ENCODE assay signal across 9 cellular contexts in genomic region chr15:39828374-39828931, GRCh38. TPM values are rescaled to one million over a fixed set of nuclear protein-coding genes. Genes with fewer than 3 reads are reported as not detected.
DNase-seq lines count a peak whose midpoint lies in the region; ATAC-seq and TF ChIP-seq lines count a peak whose summit lies in the region.
"Had no signal": no experiment of that assay in that cellular context is flagged by ENCODE, and none has a peak within 500 bp of the region (broad histone marks: within the 10 kb centered on the region; RNA-seq: fewer than 3 reads in every experiment).

No MANE protein-coding gene starts in this region.

- peak; percentile 20 for DNase-seq in NCI-H345 (lab: John Stamatoyannopoulos, UW)
- DNase-seq in NCI-H345 treated with DMSO at 0.1 percent for 48 hours (lab: John Stamatoyannopoulos, UW; ENCODE audit: unreplicated experiment): no peak
- peak; percentile 49 for DNase-seq in RPMI7951 (ENCODE audit: low read depth)
- DNase-seq in foreskin fibroblast: peak; percentile 65 to 80
- DNase-seq in smooth muscle cell of the brain vasculature (ENCODE audit: low read depth, low spot score): peak; percentile 61
- no peak for DNase-seq in activated naive CD4-positive, alpha-beta T cell treated with Interleukin-2 at 50 U/mL for 16 hours
- no peak for DNase-seq in omental fat pad (ENCODE audit: low spot score)
- no peak for DNase-seq in activated T-cell treated with anti-CD3 and anti-CD28 coated beads, Interleukin-2, amount 50 U/mL, for 48 hours

- TF ChIP-seq CTCF in foreskin fibroblast (IDR thresholded peaks at IDR 0.05; ENCODE audit: low read depth, low read length) (no peak), omental fat pad (IDR thresholded peaks at IDR 0.05) (no peak)

- no peak overlapping the region for H3K4me3 ChIP-seq in foreskin fibroblast (ENCODE audit: low read depth in 1 of 2, low read length in 2 of 2)
- H3K4me3 ChIP-seq: ascending aorta had no signal

- ATAC-seq in omental fat pad (ENCODE audit: low FRiP score): no peak

RNA-seq across cellular contexts. Expression of gene FSIP1, which starts 45.8 kb away (rescaled TPM):
- total RNA-seq in RPMI7951 (2014; rRNA removed; shearing (Covaris generic)): 1.9 and 2.1 TPM in 2 replicates
- total RNA-seq in omental fat pad: under 1 TPM; 0.32 to 0.48 (median 0.41) TPM
- total RNA-seq: ascending aorta had no signal

Comparison
In these comparisons a context has a peak if more than half of its experiments do, and no peak if none do; other contexts are left out.
1. DNase-seq: peak in NCI-H345 (single experiment), RPMI7951 (single experiment), foreskin fibroblast (2 of 2) and smooth muscle cell of the brain vasculature (single experiment); none in NCI-H345 treated with DMSO at 0.1 percent for 48 hours (single experiment), activated naive CD4-positive, alpha-beta T cell treated with Interleukin-2 at 50 U/mL for 16 hours (single experiment), omental fat pad (single experiment) and activated T-cell treated with anti-CD3 and anti-CD28 coated beads, Interleukin-2, amount 50 U/mL, for 48 hours (0 of 2).